ENCODE assay signal across 8 cellular contexts in the genomic region with DNA sequence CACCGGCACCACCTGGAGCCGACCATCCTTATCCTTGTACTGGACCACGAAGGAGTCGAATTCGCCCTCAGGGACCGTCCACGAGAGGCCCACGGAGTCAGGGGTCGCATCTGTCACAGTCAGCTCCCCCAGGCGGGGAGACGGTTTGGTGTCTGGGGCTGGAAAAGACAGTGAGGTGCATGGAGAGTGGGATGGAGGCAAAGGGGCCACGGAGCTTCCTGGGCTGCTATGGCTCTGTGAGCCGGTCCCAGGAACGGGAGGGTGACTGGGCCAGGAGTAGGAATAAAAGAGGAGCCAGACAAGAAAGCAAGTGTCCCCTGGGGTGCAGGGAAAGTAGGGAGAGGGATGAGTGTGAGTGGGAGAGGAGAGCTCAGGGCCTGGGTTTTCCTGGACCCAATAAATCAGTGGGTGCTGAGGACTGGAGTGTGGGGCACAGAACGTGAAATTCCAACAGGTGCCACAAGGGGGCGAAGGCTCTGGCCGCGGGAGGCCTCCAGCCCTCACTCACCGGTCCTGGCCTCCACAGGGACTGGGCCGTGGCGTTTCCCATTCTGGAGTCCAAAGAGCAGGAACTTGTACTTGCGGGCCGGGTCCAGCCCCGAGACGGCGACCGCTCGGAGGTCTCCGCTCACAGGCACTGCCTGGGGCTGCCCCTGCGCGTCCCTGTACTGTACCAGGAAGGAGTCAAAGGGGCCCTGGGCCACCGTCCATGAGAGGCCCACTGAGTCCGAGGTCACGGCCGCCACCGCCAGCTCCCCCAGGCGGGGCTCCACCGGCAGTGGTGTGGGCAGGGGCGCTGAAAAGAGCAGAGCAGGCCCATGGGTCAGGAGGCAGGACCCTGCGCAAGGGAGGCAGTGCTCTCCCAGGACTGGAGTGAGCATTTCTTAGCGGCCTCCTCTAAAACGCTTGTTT. TPM values are rescaled to one million over a fixed set of nuclear protein-coding genes. Genes with fewer than 3 reads are reported as not detected.
DNase-seq lines count a peak whose midpoint lies in the region; FAIRE-seq and TF ChIP-seq lines count a peak whose summit lies in the region.

No MANE protein-coding gene starts in this region.

- H2AFZ ChIP-seq in OCI-LY7 (ENCODE audit: low read length) (no peak overlapping the region), neural progenitor cell (replicated peaks) (peak overlapping the region; percentile 93)

- no TSS peak for BruUV-seq in OCI-LY7 (replicated peaks; lab: Mats Ljungman, UMichigan)

- no peak overlapping the region for H3K4me3 ChIP-seq in AG04450 (ENCODE audit: low read depth, low read length)
- H3K4me3 ChIP-seq in OCI-LY7 (ENCODE audit: low read depth, low read length, poor library complexity, severe bottlenecking), result no peak overlapping the region
- H3K4me3 ChIP-seq in neural progenitor cell, result no peak overlapping the region

- peak; percentile 76 for FAIRE-seq in GM18507 (lab: Jason Lieb, UNC)

- H3K36me3 ChIP-seq in OCI-LY7 (ENCODE audit: insufficient read depth, low read length), result no peaks in the 10 kb centered on the region
- no peaks in the 10 kb centered on the region for H3K36me3 ChIP-seq in neural progenitor cell

- H3K9me3 ChIP-seq in AG04450 (ENCODE audit: control insufficient read depth, insufficient read depth, low read length) (no peaks in the 10 kb centered on the region), OCI-LY7 (ENCODE audit: low read length) (no peaks in the 10 kb centered on the region), neural progenitor cell (ENCODE audit: low read depth) (no peaks in the 10 kb centered on the region)

- no peaks in the 10 kb centered on the region for H3K36me3 Mint-ChIP-seq in neural progenitor cell

- H3K9ac ChIP-seq in neural progenitor cell, result no peak overlapping the region

- no peaks in the 10 kb centered on the region for H3K9me3 Mint-ChIP-seq in neural progenitor cell

- intact Hi-C loops in OCI-LY7 (cut with micrococcal nuclease; ENCODE audit: unreplicated experiment), result no loop called here

- POLR2A ChIA-PET in AG04450 (lab: Yijun Ruan, JAX) (interaction anchor here (0.5 kb wide), 1 partner anchor 75 kb away, joined by 12 read pairs; no protein-coding TSS in a partner anchor), OCI-LY7 (lab: Charles Lee) (no interaction called here)

- H3K27ac Mint-ChIP-seq in neural progenitor cell, result peak overlapping the region; percentile 90

- CTCF ChIA-PET in AG04450 (lab: Charles Lee) (interaction anchor here (0.6 to 3.1 kb wide), 19 partner anchors 14 to 159 kb away, joined by 3 to 20 read pairs (median 3); partner anchors contain the start of gene TNXB), OCI-LY7 (lab: Charles Lee; ENCODE audit: unreplicated experiment) (no interaction called here)

- no peaks in the 10 kb centered on the region for H4K20me1 ChIP-seq in OCI-LY7 (ENCODE audit: insufficient read depth, low read length)
- no peaks in the 10 kb centered on the region for H4K20me1 ChIP-seq in neural progenitor cell (ENCODE audit: low read depth)

- H3K4me1 ChIP-seq in OCI-LY7 (ENCODE audit: insufficient read depth, low read length, poor library complexity, severe bottlenecking) (no peaks in the 10 kb centered on the region), neural progenitor cell (no peaks in the 10 kb centered on the region)

- DNase-seq in AG04450 (ENCODE audit: low read depth, low spot score) (peak; percentile 7), GM18507 (ENCODE audit: extremely low spot score, insufficient read length, low read depth) (peak; percentile 51), OCI-LY7 (ENCODE audit: low spot score) (peak; percentile 54), fibroblast of peridontal ligament (ENCODE audit: extremely low read depth) (peak; percentile 38), neural progenitor cell (ENCODE audit: low spot score) (peak; percentile 75), substantia nigra (lab: John Stamatoyannopoulos, UW) (peak in 39 of 49 donors; percentile 5 to 69 (median 41)), amniotic stem cell (lab: John Stamatoyannopoulos, UW) (no peak)
- peak; percentile 81 to 85 for DNase-seq in activated T-cell treated with anti-CD3 and anti-CD28 coated beads, Interleukin-2, amount 50 U/mL, for 48 hours

- no peak overlapping the region for H3K4me2 ChIP-seq in OCI-LY7 (ENCODE audit: low read length)
- H3K4me2 ChIP-seq in neural progenitor cell, result no peak overlapping the region

- H3F3A ChIP-seq in neural progenitor cell (ENCODE audit: low read depth), result no peaks in the 10 kb centered on the region

- H3K4me1 Mint-ChIP-seq in neural progenitor cell, result peaks cover 27% of the 10 kb centered on the region

- H3K27me3 Mint-ChIP-seq in neural progenitor cell (ENCODE audit: insufficient read depth, low read depth), result peaks cover 8% of the 10 kb centered on the region

- peak overlapping the region; percentile 56 for H3K4me3 Mint-ChIP-seq in neural progenitor cell

- peaks cover 23% of the 10 kb centered on the region for H3K27me3 ChIP-seq in AG04450 (ENCODE audit: control insufficient read depth, insufficient read depth, low read length)
- H3K27me3 ChIP-seq in neural progenitor cell, result no peaks in the 10 kb centered on the region

- TF ChIP-seq CTCF in AG04450 (IDR thresholded peaks at IDR 0.05; ENCODE audit: low read depth, low read length) (peak; percentile 75), OCI-LY7 (conservative IDR thresholded peaks at IDR 0.05; ENCODE audit: low read length) (peak; percentile 74), neural progenitor cell (IDR thresholded peaks at IDR 0.05) (peak; percentile 73)

- no peaks in the 10 kb centered on the region for H3K9me2 ChIP-seq in OCI-LY7 (ENCODE audit: insufficient read depth, low read length)

- no peaks in the 10 kb centered on the region for H3K79me2 ChIP-seq in OCI-LY7 (ENCODE audit: insufficient read depth, low read depth, low read length)
- H3K79me2 ChIP-seq in neural progenitor cell (ENCODE audit: low read depth), result no peaks in the 10 kb centered on the region

- H3K27ac ChIP-seq in AG04450 (ENCODE audit: low read depth, low read length) (no peak overlapping the region), OCI-LY7 (ENCODE audit: low read depth, low read length, poor library complexity, severe bottlenecking) (no peak overlapping the region), neural progenitor cell (no peak overlapping the region), substantia nigra (ENCODE audit: low read depth, low read length, poor library complexity, severe bottlenecking) (no peak overlapping the region)

RNA-seq across cellular contexts. Expression of gene CYP21A2, which starts 9.9 kb away (rescaled TPM):
- 0.05 and 0.06 TPM in 2 replicates for polyA plus RNA-seq in AG04450 (2011; rRNA removed)
- not detected in 2 replicates for polyA minus RNA-seq in AG04450 (2011; rRNA and poly(A)+ RNA removed)
- not detected in 2 replicates for total RNA-seq in OCI-LY7 (2014; rRNA removed; shearing (Covaris generic))
- total RNA-seq in OCI-LY7 (2022) (not detected in 2 replicates), neural progenitor cell (ENCODE audit: low replicate concordance) (0.09 TPM in 1 of 2 replicates, not detected in the other)

RNA-seq across cellular contexts. Expression of gene C4B, which starts 33.5 kb away (rescaled TPM):
- 5.8 and 7.8 TPM in 2 replicates for polyA plus RNA-seq in AG04450 (2011; rRNA removed)
- polyA minus RNA-seq in AG04450 (2011; rRNA and poly(A)+ RNA removed), result 7.3 and 7.8 TPM in 2 replicates
- 2.5 and 2.9 TPM in 2 replicates for total RNA-seq in OCI-LY7 (2014; rRNA removed; shearing (Covaris generic))
- total RNA-seq in OCI-LY7 (2022) (3.7 and 4.2 TPM in 2 replicates), neural progenitor cell (ENCODE audit: low replicate concordance) (0.30 and 1.5 TPM in 2 replicates)
